22 cellular contexts compared by ENCODE assay signal in the genomic region with DNA sequence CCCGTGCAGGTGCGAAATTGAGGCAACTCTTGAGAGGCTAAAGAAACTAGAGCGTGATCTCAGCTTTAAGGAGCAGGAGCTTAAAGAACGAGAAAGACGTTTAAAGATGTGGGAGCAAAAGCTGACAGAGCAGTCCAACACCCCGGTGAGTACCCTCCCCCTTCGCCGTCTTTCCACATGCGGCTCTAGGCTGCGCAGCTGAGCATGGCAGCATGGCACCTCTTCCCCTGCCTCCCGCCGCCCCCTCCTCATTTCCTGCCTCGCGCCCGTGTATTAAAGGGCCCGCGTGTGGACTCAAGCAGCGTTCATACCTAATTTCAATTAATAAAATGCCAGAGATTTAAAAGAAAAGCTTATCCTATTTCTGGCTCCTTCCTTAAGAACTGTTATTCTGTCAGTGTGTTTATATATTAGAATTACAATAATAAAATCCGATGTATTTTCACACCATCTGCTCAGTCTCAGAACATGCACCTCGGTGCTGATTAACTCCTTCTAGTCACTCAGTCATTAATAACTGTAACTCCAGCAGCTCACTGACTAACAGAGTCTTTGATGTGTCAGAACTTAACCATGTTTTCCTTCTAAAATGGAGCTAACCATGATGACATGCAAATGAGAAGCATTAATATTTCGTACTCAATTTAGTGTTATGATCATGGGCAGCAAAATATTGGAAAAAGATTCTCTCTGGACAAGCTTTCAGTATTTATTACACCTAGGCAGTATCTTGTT.
DNase-seq lines count a peak whose midpoint lies in the region; ATAC-seq and TF ChIP-seq lines count a peak whose summit lies in the region.
"Had no signal": no experiment of that assay in that cellular context is flagged by ENCODE, and none has a peak within 500 bp of the region (broad histone marks: within the 10 kb centered on the region; RNA-seq: fewer than 3 reads in every experiment).

No MANE protein-coding gene starts in this region.

- no peaks in the 10 kb centered on the region for H3K79me1 ChIP-seq in neuronal stem cell (ENCODE audit: low read depth, low read length)

- H2AK5ac ChIP-seq in neuronal stem cell (ENCODE audit: low read depth, low read length): no peak overlapping the region

- no peak overlapping the region for H2BK120ac ChIP-seq in neuronal stem cell (ENCODE audit: low read depth, low read length)

- H3K9ac ChIP-seq in muscle layer of colon (ENCODE audit: low read length) (no peak overlapping the region), neuronal stem cell (ENCODE audit: low read depth, low read length, poor library complexity) (no peak overlapping the region)

- no peak overlapping the region for H4K91ac ChIP-seq in neuronal stem cell (ENCODE audit: low read depth, low read length, poor library complexity)

- H3K4me3 ChIP-seq in BE2C (ENCODE audit: low read depth, low read length) (peak overlapping the region; percentile 5), choroid plexus epithelial cell (ENCODE audit: low read depth, low read length) (peak overlapping the region; percentile 42), muscle layer of colon (ENCODE audit: low read depth in 1 of 2, low read length in 2 of 2) (peak overlapping the region in 1 of 2 donors; percentile 24), neuronal stem cell (ENCODE audit: low read length in 2 of 2) (no peak overlapping the region)
- H3K4me3 ChIP-seq: GM12878, HAP-1, pancreas had no signal

- no peak overlapping the region for H3K18ac ChIP-seq in neuronal stem cell (ENCODE audit: low read length)

- no peak overlapping the region for H3K23ac ChIP-seq in neuronal stem cell (ENCODE audit: low read depth, low read length, poor library complexity)

- H3K4ac ChIP-seq in neuronal stem cell (ENCODE audit: low read length): no peak overlapping the region

- no peak overlapping the region for H2BK5ac ChIP-seq in neuronal stem cell (ENCODE audit: low read length)

- H3K27ac ChIP-seq in muscle layer of colon (ENCODE audit: low read depth, low read length): peak overlapping the region; percentile 21
- H3K27ac ChIP-seq in neuronal stem cell (replicated peaks; ENCODE audit: low read length): no peak overlapping the region

- no peak overlapping the region for H3K4me3 Mint-ChIP-seq in stimulated activated memory B cell treated with anti-CD40 and anti-IgM and Interleukin-4, amounts not matched to agents 10 μg/mL and 1 μg/mL and 100 μg/mL, for 72 hours
- H3K4me3 Mint-ChIP-seq: activated CD4-positive, alpha-beta T cell treated with anti-CD3 and anti-CD28 coated beads, Interleukin-2, amount 10 ng/mL, durations not matched to agents 7 days and 5 days; T-cell had no signal

- no peak for DNase-seq in BE2C
- DNase-seq in NCI-H524 (lab: John Stamatoyannopoulos, UW): peak; percentile 18 to 57
- peak; percentile 8 for DNase-seq in choroid plexus epithelial cell (ENCODE audit: low read depth)
- DNase-seq in inferior parietal cortex (ENCODE audit: extremely low spot score): no peak
- no peak for DNase-seq in neuronal stem cell (ENCODE audit: low spot score)
- DNase-seq: activated CD4-positive, alpha-beta T cell treated with anti-CD3 and anti-CD28 coated beads, Interleukin-2, amount 10 ng/mL, durations not matched to agents 7 days and 5 days; amniotic stem cell; C1 segment of cervical spinal cord; DMS153; effector memory CD4-positive, alpha-beta T cell; GF-D8; NCI-H1417; pancreas; SHP77 treated with DMSO at 0.1 percent for 48 hours; small intestine; stimulated activated CD8-positive, alpha-beta memory T cell treated with anti-CD3 and anti-CD28 coated beads, Interleukin-4, amount 100 ng/mL, for 48 hours; T-cell had no signal

- no CpG with 5 or more reads among the region's 21 CpGs for WGBS in neuronal stem cell (ENCODE audit: extremely low coverage in 2 of 2, insufficient read length in 2 of 2, insufficient replicate concordance in 1 of 2), 2 donors

- no peak overlapping the region for H3K14ac ChIP-seq in neuronal stem cell (ENCODE audit: low read length)

- H3K27me3 Mint-ChIP-seq in stimulated activated memory B cell treated with anti-CD40 and anti-IgM and Interleukin-4, amounts not matched to agents 10 μg/mL and 1 μg/mL and 100 μg/mL, for 72 hours: no peaks in the 10 kb centered on the region

- H3K4me2 ChIP-seq in neuronal stem cell (ENCODE audit: insufficient read depth, low read length, poor library complexity, severe bottlenecking): no peak overlapping the region

- no peaks in the 10 kb centered on the region for H3K9me3 Mint-ChIP-seq in stimulated activated memory B cell treated with anti-CD40 and anti-IgM and Interleukin-4, amounts not matched to agents 10 μg/mL and 1 μg/mL and 100 μg/mL, for 72 hours
- H3K9me3 Mint-ChIP-seq: activated CD4-positive, alpha-beta T cell treated with anti-CD3 and anti-CD28 coated beads, Interleukin-2, amount 10 ng/mL, durations not matched to agents 7 days and 5 days; T-cell had no signal

- no peak overlapping the region for H2AFZ ChIP-seq in neuronal stem cell (ENCODE audit: low read length)

- H3K27me3 ChIP-seq in BE2C: no peaks in the 10 kb centered on the region
- H3K27me3 ChIP-seq in muscle layer of colon (ENCODE audit: control insufficient read depth in 1 of 2, insufficient read depth in 2 of 2, low read length in 2 of 2): no peaks in the 10 kb centered on the region
- H3K27me3 ChIP-seq in neuronal stem cell (ENCODE audit: control insufficient read depth in 3 of 3, insufficient read depth in 3 of 3, low read depth in 1 of 3, low read length in 3 of 3): no peaks in the 10 kb centered on the region
- H3K27me3 ChIP-seq: pancreas had no signal

- H3K9me3 ChIP-seq in BE2C (no peaks in the 10 kb centered on the region), muscle layer of colon (ENCODE audit: low read length) (no peaks in the 10 kb centered on the region), neuronal stem cell (replicated peaks in 1 of 2; ENCODE audit: control insufficient read depth in 2 of 2, insufficient read depth in 1 of 2, low read depth in 1 of 2, low read length in 2 of 2) (peaks cover 0 to 4% of the 10 kb centered on the region in 2 donors)
- H3K9me3 ChIP-seq: HAP-1, pancreas had no signal

- no peak overlapping the region for H4K8ac ChIP-seq in neuronal stem cell (ENCODE audit: low read depth, low read length)

- H2BK12ac ChIP-seq in neuronal stem cell (ENCODE audit: low read length): no peak overlapping the region

- H3K36me3 ChIP-seq in BE2C (no peaks in the 10 kb centered on the region), muscle layer of colon (ENCODE audit: insufficient read depth, low read length) (peaks cover 9% of the 10 kb centered on the region), neuronal stem cell (replicated peaks in 1 of 2; ENCODE audit: control insufficient read depth in 2 of 2, insufficient read depth in 2 of 2, low read length in 2 of 2) (peaks cover 0 to 3% of the 10 kb centered on the region in 2 donors)
- H3K36me3 ChIP-seq: HAP-1, pancreas had no signal

- no peaks in the 10 kb centered on the region for H3K4me1 Mint-ChIP-seq in stimulated activated memory B cell treated with anti-CD40 and anti-IgM and Interleukin-4, amounts not matched to agents 10 μg/mL and 1 μg/mL and 100 μg/mL, for 72 hours

- no peak for ATAC-seq in stimulated activated memory B cell treated with anti-CD40 and anti-IgM and Interleukin-4, amounts not matched to agents 10 μg/mL and 1 μg/mL and 100 μg/mL, for 72 hours
- ATAC-seq in activated CD4-positive, CD25-positive, alpha-beta regulatory T cell treated with anti-CD3 and anti-CD28 coated beads, Interleukin-2, amount 50 U/mL, for 24 hours: no peak
- ATAC-seq: GM12878, T-cell had no signal

- H3K27ac Mint-ChIP-seq in stimulated activated memory B cell treated with anti-CD40 and anti-IgM and Interleukin-4, amounts not matched to agents 10 μg/mL and 1 μg/mL and 100 μg/mL, for 72 hours: no peak overlapping the region
- H3K27ac Mint-ChIP-seq: activated CD4-positive, alpha-beta T cell treated with anti-CD3 and anti-CD28 coated beads, Interleukin-2, amount 10 ng/mL, durations not matched to agents 7 days and 5 days; T-cell had no signal

- H3K36me3 Mint-ChIP-seq in stimulated activated memory B cell treated with anti-CD40 and anti-IgM and Interleukin-4, amounts not matched to agents 10 μg/mL and 1 μg/mL and 100 μg/mL, for 72 hours: peaks cover 9% of the 10 kb centered on the region
- H3K36me3 Mint-ChIP-seq: T-cell had no signal

- H3K4me1 ChIP-seq in BE2C (no peaks in the 10 kb centered on the region), muscle layer of colon (ENCODE audit: insufficient read depth, low read length) (peaks cover 49% of the 10 kb centered on the region), neuronal stem cell (ENCODE audit: control insufficient read depth in 2 of 2, insufficient read depth in 1 of 2, low read depth in 1 of 2, low read length in 2 of 2) (peaks cover 0 to 7% of the 10 kb centered on the region in 2 donors)
- H3K4me1 ChIP-seq: HAP-1 had no signal

- TF ChIP-seq CTCF in BE2C (IDR thresholded peaks at IDR 0.05; ENCODE audit: low read depth, low read length): no peak
- TF ChIP-seq CTCF in choroid plexus epithelial cell (conservative IDR thresholded peaks at IDR 0.05; ENCODE audit: low read depth, low read length): no peak

- no peak overlapping the region for H2BK15ac ChIP-seq in neuronal stem cell (ENCODE audit: low read length)

Comparison
In these comparisons a context has a peak if more than half of its experiments do, and no peak if none do; other contexts are left out.
1. DNase-seq: peak in NCI-H524 (2 of 2) and choroid plexus epithelial cell (single experiment); none in BE2C (single experiment), inferior parietal cortex (single experiment) and neuronal stem cell (single experiment).
2. H3K4me3 ChIP-seq: peak in BE2C (single experiment) and choroid plexus epithelial cell (single experiment); none in neuronal stem cell (0 of 2).